In genomic region chr9:33167949-33168535, GRCh38 we compare ENCODE assay signal across 1 cellular context.
TF ChIP-seq lines count a peak whose summit lies in the region.

No MANE protein-coding gene starts in this region.

TF ChIP-seq in GM12878, 131 proteins besides CTCF, POLR2A, EP300 and RAD21:
- no peak for TF ChIP-seq ESRRA (IDR thresholded peaks at IDR 0.05; ENCODE audit: low read length)
- no peak for TF ChIP-seq ZBTB33 (IDR thresholded peaks at IDR 0.05)
- TF ChIP-seq ZBED1 (IDR thresholded peaks at IDR 0.05; ENCODE audit: borderline replicate concordance): 0 out of 2 replicates have a peak, but pooled peaks have one; percentile 49
- TF ChIP-seq NR2F1 (conservative IDR thresholded peaks at IDR 0.05): peak; percentile 43; the same call in 1 of the 2 replicates
